Comparison of ENCODE assay signal across 20 cellular contexts in the genomic region with DNA sequence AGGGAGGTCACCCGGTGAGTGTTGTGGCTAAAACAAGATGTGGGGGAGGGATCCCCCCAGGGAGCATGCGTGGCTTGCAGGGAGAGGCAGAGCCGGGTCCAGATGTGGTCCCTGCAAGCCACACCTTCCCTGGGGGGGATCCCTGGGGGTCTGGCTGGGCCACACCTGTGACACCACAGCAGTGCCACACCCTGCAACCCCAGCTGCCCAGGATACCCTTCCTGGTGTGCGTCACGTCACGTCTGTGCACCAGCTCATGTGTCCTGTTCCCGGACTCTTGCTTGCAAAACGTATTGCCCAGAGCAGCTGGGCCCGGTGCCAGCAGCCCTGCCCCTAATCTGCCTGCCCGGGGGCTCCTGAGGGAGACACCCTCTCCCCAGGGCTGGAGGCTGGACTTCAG. TPM values are rescaled to one million over a fixed set of nuclear protein-coding genes. Genes with fewer than 3 reads are reported as not detected.
DNase-seq lines count a peak whose midpoint lies in the region; ATAC-seq and TF ChIP-seq lines count a peak whose summit lies in the region.
"Had no signal": no experiment of that assay in that cellular context is flagged by ENCODE, and none has a peak within 500 bp of the region (broad histone marks: within the 10 kb centered on the region; RNA-seq: fewer than 3 reads in every experiment).

No MANE protein-coding gene starts in this region.

- H3K4me1 Mint-ChIP-seq in Calu3 (ENCODE audit: low read depth, unreplicated experiment) (no peaks in the 10 kb centered on the region), naive B cell (peaks cover 19 to 34% (median 23%) of the 10 kb centered on the region in 3 donors), glutamatergic neuron (ENCODE audit: low read depth, unreplicated experiment) (peaks cover 4% of the 10 kb centered on the region)
- H3K4me1 Mint-ChIP-seq in activated CD8-positive, alpha-beta T cell treated with anti-CD3 and anti-CD28 coated beads, Interleukin-2, amount 10 ng/mL, durations not matched to agents 7 days and 5 days (ENCODE audit: low read depth): no peaks in the 10 kb centered on the region
- H3K4me1 Mint-ChIP-seq: activated naive CD8-positive, alpha-beta T cell treated with anti-CD3 and anti-CD28 coated beads, Interleukin-2, amount 50 U/mL, for 24 hours had no signal

- H3K36me3 Mint-ChIP-seq in Calu3 (ENCODE audit: insufficient read depth, unreplicated experiment) (no peaks in the 10 kb centered on the region), naive B cell (no peaks in the 10 kb centered on the region), glutamatergic neuron (ENCODE audit: unreplicated experiment) (no peaks in the 10 kb centered on the region)
- no peaks in the 10 kb centered on the region for H3K36me3 Mint-ChIP-seq in activated CD8-positive, alpha-beta T cell treated with anti-CD3 and anti-CD28 coated beads, Interleukin-2, amount 10 ng/mL, durations not matched to agents 7 days and 5 days (ENCODE audit: low read depth)
- H3K36me3 Mint-ChIP-seq: CD8-positive, alpha-beta T cell had no signal

- no TSS peak for BruUV-seq in Calu3 (replicated peaks; lab: Mats Ljungman, UMichigan)

- no peak overlapping the region for H3K4me3 ChIP-seq in choroid plexus epithelial cell (ENCODE audit: low read depth, low read length)
- H3K4me3 ChIP-seq: left lung, SK-N-MC, testis had no signal

- intact Hi-C loops in Calu3 (cut with micrococcal nuclease; ENCODE audit: unreplicated experiment): no loop called here

- TF ChIP-seq CTCF in Calu3 (IDR thresholded peaks at IDR 0.05; ENCODE audit: unreplicated experiment) (no peak), choroid plexus epithelial cell (conservative IDR thresholded peaks at IDR 0.05; ENCODE audit: low read depth, low read length) (no peak), glutamatergic neuron (IDR thresholded peaks at IDR 0.05; ENCODE audit: partially characterized antibody, unreplicated experiment) (no peak)

- ATAC-seq in naive B cell (ENCODE audit: low read depth in 2 of 2): peak; percentile 34 to 39
- no peak for ATAC-seq in activated CD8-positive, alpha-beta T cell treated with anti-CD3 and anti-CD28 coated beads, Interleukin-2, amount 10 ng/mL, durations not matched to agents 7 days and 5 days
- ATAC-seq: activated naive CD8-positive, alpha-beta T cell treated with anti-CD3 and anti-CD28 coated beads, Interleukin-2, amount 50 U/mL, for 24 hours; CD8-positive, alpha-beta T cell; left lung had no signal

- POLR2A ChIA-PET in activated CD8-positive, alpha-beta T cell treated with anti-CD3 and anti-CD28 coated beads, Interleukin-2, amount 10 ng/mL, durations not matched to agents 7 days and 5 days (lab: Charles Lee): no interaction called here

- H3K27ac Mint-ChIP-seq in Calu3 (ENCODE audit: unreplicated experiment) (no peak overlapping the region), naive B cell (peak overlapping the region in 1 of 6 donors; percentile 38), glutamatergic neuron (ENCODE audit: unreplicated experiment) (no peak overlapping the region)
- no peak overlapping the region for H3K27ac Mint-ChIP-seq in activated CD8-positive, alpha-beta T cell treated with anti-CD3 and anti-CD28 coated beads, Interleukin-2, amount 10 ng/mL, durations not matched to agents 7 days and 5 days
- H3K27ac Mint-ChIP-seq: activated naive CD8-positive, alpha-beta T cell treated with anti-CD3 and anti-CD28 coated beads, Interleukin-2, amount 50 U/mL, for 24 hours; activated T-helper 2 cell treated with anti-CD3 and anti-CD28 coated beads, Interferon-gamma antibody, Interleukin-2, Interleukin-4, amounts not matched to agents 10 μg/mL and 5 μg/mL and 100 μg/mL, durations not matched to agents 14 hours and 24 hours and 36 hours; CD8-positive, alpha-beta T cell had no signal

- H3K4me3 Mint-ChIP-seq in Calu3 (ENCODE audit: low read depth, unreplicated experiment) (no peak overlapping the region), naive B cell (peak overlapping the region in 2 of 8 donors; percentile 32 to 43), glutamatergic neuron (ENCODE audit: unreplicated experiment) (no peak overlapping the region)
- no peak overlapping the region for H3K4me3 Mint-ChIP-seq in activated CD8-positive, alpha-beta T cell treated with anti-CD3 and anti-CD28 coated beads, Interleukin-2, amount 10 ng/mL, durations not matched to agents 7 days and 5 days
- H3K4me3 Mint-ChIP-seq: activated naive CD8-positive, alpha-beta T cell treated with anti-CD3 and anti-CD28 coated beads, Interleukin-2, amount 50 U/mL, for 24 hours; CD8-positive, alpha-beta T cell had no signal

- DNase-seq in Calu3 (peak; percentile 68), NCI-H69 (lab: John Stamatoyannopoulos, UW) (peak; percentile 40), choroid plexus epithelial cell (ENCODE audit: low read depth) (peak; percentile 5), naive B cell (peak; percentile 39), glutamatergic neuron (no peak), mesenteric fat pad (ENCODE audit: low spot score) (no peak), NCI-H1436 (lab: John Stamatoyannopoulos, UW) (no peak)
- DNase-seq in activated CD8-positive, alpha-beta T cell treated with anti-CD3 and anti-CD28 coated beads, Interleukin-2, amount 10 ng/mL, durations not matched to agents 7 days and 5 days: no peak
- DNase-seq: activated CD4-positive, alpha-beta T cell treated with anti-CD3 and anti-CD28 coated beads for 1 hour; activated naive CD8-positive, alpha-beta T cell treated with anti-CD3 and anti-CD28 coated beads, Interleukin-2, amount 50 U/mL, for 24 hours; CD8-positive, alpha-beta T cell; dermis blood vessel endothelial cell; DMS79; KG1; NCI-H1092; NCI-H774; testis had no signal

- H3K27me3 Mint-ChIP-seq in Calu3 (ENCODE audit: unreplicated experiment) (peaks cover 17% of the 10 kb centered on the region), naive B cell (peaks cover 0 to 6% (median 0%) of the 10 kb centered on the region in 3 donors), glutamatergic neuron (ENCODE audit: unreplicated experiment) (peaks cover 9% of the 10 kb centered on the region)
- H3K27me3 Mint-ChIP-seq in activated CD8-positive, alpha-beta T cell treated with anti-CD3 and anti-CD28 coated beads, Interleukin-2, amount 10 ng/mL, durations not matched to agents 7 days and 5 days (ENCODE audit: low read depth): no peaks in the 10 kb centered on the region
- H3K27me3 Mint-ChIP-seq: activated naive CD8-positive, alpha-beta T cell treated with anti-CD3 and anti-CD28 coated beads, Interleukin-2, amount 50 U/mL, for 24 hours had no signal

- CTCF ChIA-PET in Calu3 (lab: Charles Lee): interaction anchor here (0.6 to 1.0 kb wide), 2 partner anchors 22 to 507 kb away, joined by 3 to 4 read pairs; no protein-coding TSS in a partner anchor
- CTCF ChIA-PET in activated CD8-positive, alpha-beta T cell treated with anti-CD3 and anti-CD28 coated beads, Interleukin-2, amount 10 ng/mL, durations not matched to agents 7 days and 5 days (lab: Charles Lee): no interaction called here

- H3K9me3 Mint-ChIP-seq in Calu3 (ENCODE audit: low read depth, unreplicated experiment) (no peaks in the 10 kb centered on the region), naive B cell (no peaks in the 10 kb centered on the region), glutamatergic neuron (ENCODE audit: unreplicated experiment) (peaks cover 4% of the 10 kb centered on the region)
- no peaks in the 10 kb centered on the region for H3K9me3 Mint-ChIP-seq in activated CD8-positive, alpha-beta T cell treated with anti-CD3 and anti-CD28 coated beads, Interleukin-2, amount 10 ng/mL, durations not matched to agents 7 days and 5 days (ENCODE audit: insufficient read depth)
- H3K9me3 Mint-ChIP-seq: activated naive CD8-positive, alpha-beta T cell treated with anti-CD3 and anti-CD28 coated beads, Interleukin-2, amount 50 U/mL, for 24 hours; activated T-helper 2 cell treated with anti-CD3 and anti-CD28 coated beads, Interferon-gamma antibody, Interleukin-2, Interleukin-4, amounts not matched to agents 10 μg/mL and 5 μg/mL and 100 μg/mL, durations not matched to agents 14 hours and 24 hours and 36 hours; CD8-positive, alpha-beta T cell had no signal

RNA-seq across cellular contexts. Expression of gene ACSF3, which starts 26.0 kb away (rescaled TPM):
- 54.9 and 58.0 TPM in 2 replicates for total RNA-seq in Calu3 (2022)
- polyA plus RNA-seq in naive B cell (ENCODE audit: low read depth in 6 of 6): 10 to 100 TPM; 30.0 to 43.6 (median 33.9) TPM
- total RNA-seq in activated CD8-positive, alpha-beta T cell treated with anti-CD3 and anti-CD28 coated beads, Interleukin-2, amount 10 ng/mL, durations not matched to agents 7 days and 5 days: 10 to 100 TPM; 38.6 to 45.1 TPM
- 29.3 TPM for total RNA-seq in glutamatergic neuron (ENCODE audit: unreplicated experiment)
- 24.1 TPM for total RNA-seq in mesenteric fat pad

Comparison
In these comparisons a context has a peak if more than half of its experiments do, and no peak if none do; other contexts are left out.
1. DNase-seq: peak in Calu3 (single experiment), NCI-H69 (single experiment), choroid plexus epithelial cell (single experiment) and naive B cell (single experiment); none in activated CD8-positive, alpha-beta T cell treated with anti-CD3 and anti-CD28 coated beads, Interleukin-2, amount 10 ng/mL, durations not matched to agents 7 days and 5 days (single experiment), glutamatergic neuron (single experiment), mesenteric fat pad (single experiment) and NCI-H1436 (single experiment).